Comparison of ENCODE assay signal across 9 cellular contexts in genomic region chr12:13981296-13981962, GRCh38. TPM values are rescaled to one million over a fixed set of nuclear protein-coding genes. Genes with fewer than 3 reads are reported as not detected.
DNase-seq lines count a peak whose midpoint lies in the region; ATAC-seq and TF ChIP-seq lines count a peak whose summit lies in the region.
"Had no signal": no experiment of that assay in that cellular context is flagged by ENCODE, and none has a peak within 500 bp of the region (broad histone marks: within the 10 kb centered on the region; RNA-seq: fewer than 3 reads in every experiment).

Gene GRIN2B, minus strand, starts transcription at chr12:13981602. Its CDS starts 115,394 bp downstream, at chr12:13866208.

- ATAC-seq in HG03342 (IDR thresholded peaks at IDR 0.05; ENCODE audit: unreplicated experiment) (no peak), HG03196 (IDR thresholded peaks at IDR 0.05; ENCODE audit: unreplicated experiment) (no peak)

- TF ChIP-seq CTCF in Peyer's patch (IDR thresholded peaks at IDR 0.05) (no peak), sigmoid colon (IDR thresholded peaks at IDR 0.05) (no peak)

- peak; percentile 64 for DNase-seq in DMS79 treated with DMSO at 0.1 percent for 48 hours (lab: John Stamatoyannopoulos, UW)
- no peak for DNase-seq in DMS79 (lab: John Stamatoyannopoulos, UW)
- DNase-seq in Peyer's patch: no peak
- no peak for DNase-seq in sigmoid colon
- no peak for DNase-seq in activated CD4-positive, CD25-positive, alpha-beta regulatory T cell treated with anti-CD3 and anti-CD28 coated beads, Interleukin-2, amount 50 U/mL, for 72 hours
- DNase-seq: IMR-90 had no signal

- H3K4me3 ChIP-seq in Peyer's patch (peak within 1 kb of the TSS; percentile 15 to 45 (median 36)), iPS-11a (ENCODE audit: low read depth, low read length) (peak within 1 kb of the TSS; percentile 82), sigmoid colon (peak within 1 kb of the TSS; percentile 16 to 43 (median 36))

- TF ChIP-seq POLR2A in Peyer's patch (IDR thresholded peaks at IDR 0.05): no peak
- TF ChIP-seq POLR2A in sigmoid colon (IDR thresholded peaks at IDR 0.05): no peak

- no peak for TF ChIP-seq EP300 in sigmoid colon (IDR thresholded peaks at IDR 0.05)

- WGBS in sigmoid colon, 2 donors: 1 to 3% methylated on average over 37 of the region's 37 CpGs

- H3K9me3 ChIP-seq in Peyer's patch: no peaks in the 10 kb centered on the region
- H3K9me3 ChIP-seq in sigmoid colon: peaks cover 0 to 3% (median 0%) of the 10 kb centered on the region in 4 donors

- peaks cover 0 to 10% of the 10 kb centered on the region in 2 donors for H3K27me3 ChIP-seq in Peyer's patch
- peaks cover 11 to 79% (median 27%) of the 10 kb centered on the region in 3 donors for H3K27me3 ChIP-seq in sigmoid colon

- intact Hi-C loops in sigmoid colon (cut with DNase I): no loop called here

- peaks cover 0 to 21% (median 0%) of the 10 kb centered on the region in 4 donors for H3K4me1 ChIP-seq in Peyer's patch
- peaks cover 0 to 25% (median 22%) of the 10 kb centered on the region in 4 donors for H3K4me1 ChIP-seq in sigmoid colon

- H3K27ac ChIP-seq in Peyer's patch (no peak within 1 kb of the TSS), sigmoid colon (no peak within 1 kb of the TSS)

- H3K36me3 ChIP-seq in Peyer's patch (no peaks in the 10 kb centered on the region), sigmoid colon (no peaks in the 10 kb centered on the region)

RNA-seq across cellular contexts. Expression of gene GRIN2B, which starts in this region (rescaled TPM):
- total RNA-seq in Peyer's patch (1 to 10 TPM in 1 of 4 donors, under 1 TPM in 3; under 0.01 to 2.5 (median 0.38) TPM), sigmoid colon (under 1 TPM; under 0.01 to 0.41 (median under 0.01) TPM)
- under 1 TPM in 1 of 3 donors, not detected in 2; 0.69 TPM for polyA plus RNA-seq in sigmoid colon
- total RNA-seq: IMR-90 had no signal
